ENCODE assay signal across 4 cellular contexts in genomic region chr10:118992496-118992895, GRCh38.
"Had no signal": no experiment of that assay in that cellular context is flagged by ENCODE, and none has a peak within 500 bp of the region (broad histone marks: within the 10 kb centered on the region; RNA-seq: fewer than 3 reads in every experiment).

No MANE protein-coding gene starts in this region.

- H3K9me3 Mint-ChIP-seq: IgD-negative memory B cell had no signal

- DNase-seq: IMR-90 had no signal

- H3K4me3 Mint-ChIP-seq: IgD-negative memory B cell had no signal

- ATAC-seq: HepG2, K562 had no signal

- H3K27ac Mint-ChIP-seq: IgD-negative memory B cell had no signal
